ENCODE assay signal across 8 cellular contexts in genomic region chr5:1800470-1801060, GRCh38. TPM values are rescaled to one million over a fixed set of nuclear protein-coding genes. Genes with fewer than 3 reads are reported as not detected.
DNase-seq lines count a peak whose midpoint lies in the region; ATAC-seq and TF ChIP-seq lines count a peak whose summit lies in the region.

No MANE protein-coding gene starts in this region.

- H3K9ac ChIP-seq in PC-3 (ENCODE audit: low read length) = peak overlapping the region; percentile 97
- peak overlapping the region in 4 of 5 donors; percentile 78 to 93 (median 88) for H3K9ac ChIP-seq in subcutaneous abdominal adipose tissue (ENCODE audit: low read length in 5 of 5)

- ATAC-seq in HG02884 (IDR thresholded peaks at IDR 0.05; ENCODE audit: unreplicated experiment) = peak; percentile 2
- ATAC-seq in PC-3 = peak; percentile 7
- no peak for ATAC-seq in GM19397 (IDR thresholded peaks at IDR 0.05; ENCODE audit: unreplicated experiment)

- H3K27ac ChIP-seq in PC-3 (ENCODE audit: low read length) = peak overlapping the region; percentile 59
- peak overlapping the region; percentile 88 to 93 for H3K27ac ChIP-seq in breast epithelium
- peak overlapping the region; percentile 79 for H3K27ac ChIP-seq in subcutaneous abdominal adipose tissue (ENCODE audit: low read depth, low read length)

- TF ChIP-seq POLR2A in breast epithelium (IDR thresholded peaks at IDR 0.05) = no peak

- POLR2A ChIA-PET in PC-3 (lab: Charles Lee; ENCODE audit: unreplicated experiment) = no interaction called here

- H4K20me1 ChIP-seq in PC-3 (ENCODE audit: low read length) = peaks cover 12% of the 10 kb centered on the region; the same call in 1 of the 2 replicates

- H3K27me3 ChIP-seq in GM06990 (replicated peaks; ENCODE audit: control insufficient read depth, insufficient read depth, low read length) (no peaks in the 10 kb centered on the region), PC-3 (ENCODE audit: low read length) (no peaks in the 10 kb centered on the region), breast epithelium (no peaks in the 10 kb centered on the region), subcutaneous abdominal adipose tissue (ENCODE audit: control insufficient read depth in 5 of 5, insufficient read depth in 4 of 5, low read length in 5 of 5) (no peaks in the 10 kb centered on the region)

- H3K36me3 ChIP-seq in GM06990 (ENCODE audit: control insufficient read depth, insufficient read depth, low read length) = peaks cover 31% of the 10 kb centered on the region
- peaks cover 47% of the 10 kb centered on the region for H3K36me3 ChIP-seq in PC-3 (ENCODE audit: low read depth, low read length)
- H3K36me3 ChIP-seq in breast epithelium = no peaks in the 10 kb centered on the region
- peaks cover 10 to 55% (median 48%) of the 10 kb centered on the region in 5 donors for H3K36me3 ChIP-seq in subcutaneous abdominal adipose tissue (ENCODE audit: control insufficient read depth in 5 of 5, insufficient read depth in 5 of 5, low read length in 5 of 5)

- intact Hi-C loops in PC-3 (cut with micrococcal nuclease) (loop anchor here (2.0 kb wide), 1 partner anchor 28 kb away; no protein-coding TSS in a partner anchor), breast epithelium (cut with DNase I; ENCODE audit: low total_unique reads) (no loop called here)

- H3K4me3 ChIP-seq in GM06990 (replicated peaks; ENCODE audit: low read depth, low read length) (peak overlapping the region; percentile 95), PC-3 (ENCODE audit: low read length) (peak overlapping the region; percentile 97), breast epithelium (peak overlapping the region; percentile 91 to 97 (median 97)), subcutaneous abdominal adipose tissue (ENCODE audit: low read depth in 1 of 5, low read length in 5 of 5) (peak overlapping the region; percentile 87 to 97 (median 90))

- H3K9me3 ChIP-seq in PC-3 (ENCODE audit: low read length) = no peaks in the 10 kb centered on the region
- no peaks in the 10 kb centered on the region for H3K9me3 ChIP-seq in breast epithelium
- H3K9me3 ChIP-seq in subcutaneous abdominal adipose tissue (ENCODE audit: control insufficient read depth in 5 of 5, low read length in 5 of 5) = no peaks in the 10 kb centered on the region

- CTCF ChIA-PET in PC-3 (lab: Charles Lee) = interaction anchor here (0.6 kb wide), 1 partner anchor 1046 kb away, joined by 3 read pairs; no protein-coding TSS in a partner anchor

- H3K4me1 ChIP-seq in PC-3 (ENCODE audit: insufficient read depth, low read length) = peaks cover 25% of the 10 kb centered on the region
- peaks cover 0 to 12% of the 10 kb centered on the region in 2 donors for H3K4me1 ChIP-seq in breast epithelium
- H3K4me1 ChIP-seq in subcutaneous abdominal adipose tissue (ENCODE audit: control insufficient read depth in 5 of 5, insufficient read depth in 5 of 5, low read length in 5 of 5) = peaks cover 4 to 45% (median 30%) of the 10 kb centered on the region in 5 donors

- peaks cover 87% of the 10 kb centered on the region for H3K79me2 ChIP-seq in PC-3 (ENCODE audit: low read length)

- peak overlapping the region; percentile 82 for H2AFZ ChIP-seq in PC-3 (ENCODE audit: low read length)

- BruUV-seq in PC-3 (replicated peaks; lab: Mats Ljungman, UMichigan) = TSS peak; percentile 11

- no peaks in the 10 kb centered on the region for H3K9me2 ChIP-seq in PC-3 (replicated peaks; ENCODE audit: low read length)

- no peaks in the 10 kb centered on the region for H3F3A ChIP-seq in PC-3 (ENCODE audit: low read length, unreplicated experiment)

- H3K4me2 ChIP-seq in PC-3 (ENCODE audit: low read length) = peak overlapping the region; percentile 95

- TF ChIP-seq CTCF in GM06990 (IDR thresholded peaks at IDR 0.05; ENCODE audit: insufficient read depth, low read length, poor library complexity, severe bottlenecking) (no peak), PC-3 (conservative IDR thresholded peaks at IDR 0.05; ENCODE audit: low read depth, low read length) (no peak), breast epithelium (IDR thresholded peaks at IDR 0.05) (no peak)

- in situ Hi-C loops in KBM-7 (cut with MboI; ENCODE audit: low pct_unique_long_range_greater_than_20kb, low sequenced_read_pairs) = no loop called here

- DNase-seq in GM06990 (ENCODE audit: extremely low read depth, insufficient read length) (no peak), PC-3 (peak; percentile 11), breast epithelium (ENCODE audit: low spot score in 2 of 2) (no peak), left kidney (ENCODE audit: low read depth, low spot score) (peak; percentile 48), KBM-7 (no peak)

RNA-seq across cellular contexts. Expression of gene NDUFS6, which starts 0.6 kb away (rescaled TPM):
- 104 and 144 TPM in 2 replicates for total RNA-seq in PC-3 (2014; rRNA removed)
- total RNA-seq in breast epithelium = 10 to 100 TPM; 37.9 to 68.8 (median 48.0) TPM

RNA-seq across cellular contexts. Expression of gene MRPL36, which starts 0.9 kb away (rescaled TPM):
- total RNA-seq in PC-3 (2014; rRNA removed) (91.9 and 116 TPM in 2 replicates), breast epithelium (10 to 100 TPM; 33.5 to 46.2 (median 41.6) TPM)

Comparison
In these comparisons a context has a peak if more than half of its experiments do, and no peak if none do; other contexts are left out.
1. DNase-seq: peak in PC-3 (single experiment) and left kidney (single experiment); none in GM06990 (single experiment), breast epithelium (0 of 2) and KBM-7 (single experiment).
2. Peak in every context shown above with its lines, with median percentiles within 50 percentile points of each other: H3K4me3 ChIP-seq and H3K27ac ChIP-seq.